Comparison of ENCODE assay signal across 26 cellular contexts in genomic region chr17:73445466-73445865, GRCh38.
"Had no signal": no experiment of that assay in that cellular context is flagged by ENCODE, and none has a peak within 500 bp of the region (broad histone marks: within the 10 kb centered on the region; RNA-seq: fewer than 3 reads in every experiment).

No MANE protein-coding gene starts in this region.

- DNase-seq: activated B cell treated with CpG ODN at 0.5 μM for 24 hours; activated CD4-positive, alpha-beta memory T cell treated with anti-CD3 and anti-CD28 coated beads for 36 hours; activated CD4-positive, alpha-beta T cell treated with anti-CD3 and anti-CD28 coated beads for 4 hours; activated CD4-positive, alpha-beta T cell treated with anti-CD3 and anti-CD28 coated beads, Interleukin-2, amount 50 U/mL, for 1 hour; activated CD4-positive, CD25-positive, alpha-beta regulatory T cell treated with anti-CD3 and anti-CD28 coated beads, Interleukin-2, amount 50 U/mL, for 72 hours; activated gamma-delta T cell treated with Interleukin-2 at 50 U/mL for 16 hours; activated naive CD4-positive, alpha-beta T cell treated with anti-CD3 and anti-CD28 coated beads for 36 hours; activated T-cell treated with anti-CD3 and anti-CD28 coated beads, Interleukin-2, amount 50 U/mL, for 24 hours; amniotic stem cell; aorta; Karpas-422; KBM-7; NCI-H1105 treated with DMSO at 0.1 percent for 48 hours; NCI-H1436; NCI-H1694; NCI-H1930; NCI-H2081 treated with DMSO at 0.1 percent for 48 hours; NCI-H226; NCI-H524 treated with DMSO at 0.1 percent for 48 hours; SHP77; SJCRH30 had no signal

- H3K27me3 Mint-ChIP-seq: activated B cell treated with CpG ODN at 0.5 μM for 24 hours; activated CD4-positive, alpha-beta memory T cell treated with anti-CD3 and anti-CD28 coated beads for 36 hours; activated T-cell treated with anti-CD3 and anti-CD28 coated beads, Interleukin-2, amount 50 U/mL, for 24 hours; IgD-negative memory B cell had no signal

- H3K27ac Mint-ChIP-seq: activated B cell treated with CpG ODN at 0.5 μM for 24 hours; activated CD4-positive, alpha-beta memory T cell treated with anti-CD3 and anti-CD28 coated beads for 36 hours; activated naive CD4-positive, alpha-beta T cell treated with anti-CD3 and anti-CD28 coated beads for 36 hours; activated naive CD4-positive, alpha-beta T cell treated with anti-CD3 and anti-CD28 coated beads, Interleukin-2, amount 50 U/mL, for 72 hours; activated T-cell treated with anti-CD3 and anti-CD28 coated beads, Interleukin-2, amount 50 U/mL, for 24 hours; IgD-negative memory B cell; T-helper 2 cell treated with Interferon-gamma antibody and Interleukin-4, amounts not matched to agents 5 μg/mL and 100 μg/mL, for 36 hours had no signal

- H3K4me3 Mint-ChIP-seq: activated B cell treated with CpG ODN at 0.5 μM for 24 hours; activated CD4-positive, alpha-beta memory T cell treated with anti-CD3 and anti-CD28 coated beads for 36 hours; activated naive CD4-positive, alpha-beta T cell treated with anti-CD3 and anti-CD28 coated beads for 36 hours; activated T-cell treated with anti-CD3 and anti-CD28 coated beads, Interleukin-2, amount 50 U/mL, for 24 hours; central memory CD8-positive, alpha-beta T cell; IgD-negative memory B cell; T-helper 2 cell treated with Interferon-gamma antibody and Interleukin-4, amounts not matched to agents 5 μg/mL and 100 μg/mL, for 36 hours had no signal

- ATAC-seq: activated naive CD4-positive, alpha-beta T cell treated with anti-CD3 and anti-CD28 coated beads, Interleukin-2, amount 50 U/mL, for 72 hours; Panc1 had no signal

- H3K4me1 Mint-ChIP-seq: activated B cell treated with CpG ODN at 0.5 μM for 24 hours; central memory CD8-positive, alpha-beta T cell; IgD-negative memory B cell had no signal

- H3K9me3 Mint-ChIP-seq: activated B cell treated with CpG ODN at 0.5 μM for 24 hours; activated CD4-positive, alpha-beta memory T cell treated with anti-CD3 and anti-CD28 coated beads for 36 hours; activated naive CD4-positive, alpha-beta T cell treated with anti-CD3 and anti-CD28 coated beads for 36 hours; activated naive CD4-positive, alpha-beta T cell treated with anti-CD3 and anti-CD28 coated beads, Interleukin-2, amount 50 U/mL, for 72 hours; activated T-cell treated with anti-CD3 and anti-CD28 coated beads, Interleukin-2, amount 50 U/mL, for 24 hours; central memory CD8-positive, alpha-beta T cell; IgD-negative memory B cell; T-helper 2 cell treated with Interferon-gamma antibody and Interleukin-4, amounts not matched to agents 5 μg/mL and 100 μg/mL, for 36 hours had no signal

- H3K36me3 Mint-ChIP-seq: activated CD4-positive, alpha-beta memory T cell treated with anti-CD3 and anti-CD28 coated beads for 36 hours; activated naive CD4-positive, alpha-beta T cell treated with anti-CD3 and anti-CD28 coated beads, Interleukin-2, amount 50 U/mL, for 72 hours had no signal
